In genomic region chr9:14223081-14223480, GRCh38 we compare ENCODE assay signal across 25 cellular contexts.
"Had no signal": no experiment of that assay in that cellular context is flagged by ENCODE, and none has a peak within 500 bp of the region (broad histone marks: within the 10 kb centered on the region; RNA-seq: fewer than 3 reads in every experiment).

No MANE protein-coding gene starts in this region.

- H3K9me3 Mint-ChIP-seq: activated CD4-positive, alpha-beta memory T cell treated with anti-CD3 and anti-CD28 coated beads for 36 hours; activated CD4-positive, alpha-beta T cell treated with anti-CD3 and anti-CD28 coated beads, Interleukin-2, amount 10 ng/mL, durations not matched to agents 7 days and 5 days; activated naive CD4-positive, alpha-beta T cell treated with anti-CD3 and anti-CD28 coated beads, Interleukin-2, amount 10 ng/mL, durations not matched to agents 7 days and 5 days; activated naive CD8-positive, alpha-beta T cell treated with anti-CD3 and anti-CD28 coated beads for 36 hours; activated T-helper 17 cell treated with anti-CD3 and anti-CD28 coated beads, Interleukin-2, amount 50 U/mL, for 72 hours had no signal

- ATAC-seq: activated T-helper 17 cell treated with anti-CD3 and anti-CD28 coated beads, Interleukin-2, amount 50 U/mL, for 72 hours; T-cell had no signal

- H3K27ac Mint-ChIP-seq: activated CD4-positive, alpha-beta memory T cell treated with anti-CD3 and anti-CD28 coated beads for 36 hours; activated CD4-positive, alpha-beta T cell treated with anti-CD3 and anti-CD28 coated beads, Interleukin-2, amount 10 ng/mL, durations not matched to agents 7 days and 5 days; activated naive CD4-positive, alpha-beta T cell treated with anti-CD3 and anti-CD28 coated beads, Interleukin-2, amount 10 ng/mL, durations not matched to agents 7 days and 5 days; activated naive CD8-positive, alpha-beta T cell treated with anti-CD3 and anti-CD28 coated beads for 36 hours; activated T-helper 17 cell treated with anti-CD3 and anti-CD28 coated beads, Interleukin-2, amount 50 U/mL, for 72 hours; T-cell had no signal

- H3K4me3 ChIP-seq: SK-N-MC had no signal

- DNase-seq: activated CD4-positive, alpha-beta memory T cell treated with anti-CD3 and anti-CD28 coated beads for 36 hours; activated CD4-positive, alpha-beta T cell treated with anti-CD3 and anti-CD28 coated beads, Interleukin-2, amount 10 ng/mL, durations not matched to agents 7 days and 5 days; activated CD4-positive, CD25-positive, alpha-beta regulatory T cell; activated gamma-delta T cell; activated naive CD4-positive, alpha-beta T cell treated with anti-CD3 and anti-CD28 coated beads, Interleukin-2, amount 10 ng/mL, durations not matched to agents 7 days and 5 days; activated naive CD8-positive, alpha-beta T cell treated with anti-CD3 and anti-CD28 coated beads for 36 hours; activated T-cell treated with anti-CD3 and anti-CD28 coated beads for 4 hours; activated T-cell treated with anti-CD3 and anti-CD28 coated beads, Interleukin-2, amount 50 U/mL, for 48 hours; caudate nucleus; Kasumi-1; KBM-7; NCI-H1105 treated with DMSO at 0.1 percent for 48 hours; NCI-H1436 treated with DMSO at 0.1 percent for 48 hours; NCI-H187; NCI-H2081; NCI-H510A treated with DMSO at 0.1 percent for 48 hours; NCI-H69; NK-92 treated with Interleukin-12 subunit alpha and Interleukin-12 subunit beta, amount 100 ng/mL, for 24 hours; T-cell; T-helper 2 cell; T1000 had no signal

- H3K4me3 Mint-ChIP-seq: activated CD4-positive, alpha-beta memory T cell treated with anti-CD3 and anti-CD28 coated beads for 36 hours; activated CD4-positive, alpha-beta T cell treated with anti-CD3 and anti-CD28 coated beads, Interleukin-2, amount 10 ng/mL, durations not matched to agents 7 days and 5 days; activated naive CD4-positive, alpha-beta T cell treated with anti-CD3 and anti-CD28 coated beads, Interleukin-2, amount 10 ng/mL, durations not matched to agents 7 days and 5 days; activated naive CD8-positive, alpha-beta T cell treated with anti-CD3 and anti-CD28 coated beads for 36 hours; activated T-helper 17 cell treated with anti-CD3 and anti-CD28 coated beads, Interleukin-2, amount 50 U/mL, for 72 hours; T-cell had no signal

- H3K27me3 Mint-ChIP-seq: activated CD4-positive, alpha-beta T cell treated with anti-CD3 and anti-CD28 coated beads, Interleukin-2, amount 10 ng/mL, durations not matched to agents 7 days and 5 days; activated naive CD4-positive, alpha-beta T cell treated with anti-CD3 and anti-CD28 coated beads, Interleukin-2, amount 10 ng/mL, durations not matched to agents 7 days and 5 days; T-cell had no signal

- FAIRE-seq: RCC 7860, TTC549 had no signal

- H3K36me3 Mint-ChIP-seq: activated CD4-positive, alpha-beta memory T cell treated with anti-CD3 and anti-CD28 coated beads for 36 hours; activated naive CD4-positive, alpha-beta T cell treated with anti-CD3 and anti-CD28 coated beads, Interleukin-2, amount 10 ng/mL, durations not matched to agents 7 days and 5 days; activated naive CD8-positive, alpha-beta T cell treated with anti-CD3 and anti-CD28 coated beads for 36 hours; T-cell had no signal

- H3K27ac ChIP-seq: SK-N-MC had no signal

- H3K4me1 Mint-ChIP-seq: activated CD4-positive, alpha-beta T cell treated with anti-CD3 and anti-CD28 coated beads, Interleukin-2, amount 10 ng/mL, durations not matched to agents 7 days and 5 days; activated naive CD4-positive, alpha-beta T cell treated with anti-CD3 and anti-CD28 coated beads, Interleukin-2, amount 10 ng/mL, durations not matched to agents 7 days and 5 days; activated naive CD8-positive, alpha-beta T cell treated with anti-CD3 and anti-CD28 coated beads for 36 hours; activated T-helper 17 cell treated with anti-CD3 and anti-CD28 coated beads, Interleukin-2, amount 50 U/mL, for 72 hours; T-cell had no signal
